Comparison of ENCODE assay signal across 1 cellular context in genomic region chr10:11775412-11775811, GRCh38.
TF ChIP-seq lines count a peak whose summit lies in the region.

No MANE protein-coding gene starts in this region.

TF ChIP-seq in IMR-90, 13 proteins besides CTCF, POLR2A, EP300 and RAD21:
- TF ChIP-seq USF2 (IDR thresholded peaks at IDR 0.05; ENCODE audit: low read depth, low read length) (no peak), NFE2L2 (IDR thresholded peaks at IDR 0.05; ENCODE audit: low read depth, low read length) (no peak), MAFK (IDR thresholded peaks at IDR 0.05; ENCODE audit: low read depth, low read length) (no peak)
